In genomic region chrX:150508461-150509367, GRCh38 we compare ENCODE assay signal across 11 cellular contexts. TPM values are rescaled to one million over a fixed set of nuclear protein-coding genes. Genes with fewer than 3 reads are reported as not detected.
DNase-seq lines count a peak whose midpoint lies in the region; ATAC-seq, FAIRE-seq and TF ChIP-seq lines count a peak whose summit lies in the region.
"Had no signal": no experiment of that assay in that cellular context is flagged by ENCODE, and none has a peak within 500 bp of the region (broad histone marks: within the 10 kb centered on the region; RNA-seq: fewer than 3 reads in every experiment).

No MANE protein-coding gene starts in this region.

- no peak overlapping the region for H3K4me3 ChIP-seq in astrocyte (ENCODE audit: insufficient read depth, low read depth, low read length)

- no peak overlapping the region for H2AFZ ChIP-seq in astrocyte (ENCODE audit: low read depth, low read length)

- FAIRE-seq in astrocyte (lab: Jason Lieb, UNC) (peak; percentile 92), GM12892 (lab: Jason Lieb, UNC) (no peak)
- FAIRE-seq: RCC 7860 had no signal

- peaks cover 6% of the 10 kb centered on the region for H3K4me1 Mint-ChIP-seq in astrocyte (ENCODE audit: low read depth, unreplicated experiment)

- no peak overlapping the region for H3K4me2 ChIP-seq in astrocyte (ENCODE audit: low read length)

- peaks cover 33% of the 10 kb centered on the region for H3K4me1 ChIP-seq in astrocyte (ENCODE audit: insufficient read depth, low read length)

- no peak overlapping the region for H3K27ac Mint-ChIP-seq in astrocyte (ENCODE audit: unreplicated experiment)

- no peaks in the 10 kb centered on the region for H3K36me3 ChIP-seq in astrocyte (ENCODE audit: insufficient read depth, low read length)

- intact Hi-C loops in left ventricle myocardium superior (cut with micrococcal nuclease) (no loop called here), posterior vena cava (cut with DNase I) (no loop called here)

- no peaks in the 10 kb centered on the region for H4K20me1 ChIP-seq in astrocyte (ENCODE audit: insufficient read depth, low read length)

- H3K9ac ChIP-seq in astrocyte (ENCODE audit: low read length): no peak overlapping the region

- no peaks in the 10 kb centered on the region for H3K36me3 Mint-ChIP-seq in astrocyte (ENCODE audit: low read depth, unreplicated experiment)
- H3K36me3 Mint-ChIP-seq: CD14-positive monocyte had no signal

- H3K4me3 Mint-ChIP-seq in astrocyte (ENCODE audit: unreplicated experiment): no peak overlapping the region
- H3K4me3 Mint-ChIP-seq: neural crest cell had no signal

- H3K79me2 ChIP-seq in astrocyte (ENCODE audit: insufficient read depth, low read length): no peaks in the 10 kb centered on the region

- H3K27me3 Mint-ChIP-seq in astrocyte (ENCODE audit: low read depth, unreplicated experiment): no peaks in the 10 kb centered on the region

- TF ChIP-seq POLR2A in GM12892 (IDR thresholded peaks at IDR 0.05; ENCODE audit: low read depth, low read length): no peak

- ATAC-seq in left ventricle myocardium superior: peak; percentile 91
- ATAC-seq in GM18502 (IDR thresholded peaks at IDR 0.05; ENCODE audit: poor library complexity, unreplicated experiment): no peak
- ATAC-seq in HG03095 (IDR thresholded peaks at IDR 0.05; ENCODE audit: unreplicated experiment): no peak
- ATAC-seq in HG02798 (IDR thresholded peaks at IDR 0.05; ENCODE audit: poor library complexity, unreplicated experiment): no peak

- no peaks in the 10 kb centered on the region for H3K27me3 ChIP-seq in astrocyte (ENCODE audit: insufficient read depth, low read length)

- peak in 12 of 14 donors; percentile 12 to 81 (median 56) for DNase-seq in C1 segment of cervical spinal cord (lab: John Stamatoyannopoulos, UW)
- DNase-seq in astrocyte (ENCODE audit: low read depth): no peak
- peak; percentile 78 for DNase-seq in left ventricle myocardium superior
- peak; percentile 87 for DNase-seq in posterior vena cava (ENCODE audit: low spot score)
- no peak for DNase-seq in GM12892 (ENCODE audit: insufficient read length)

- no peaks in the 10 kb centered on the region for H3K9me3 ChIP-seq in astrocyte (ENCODE audit: insufficient read depth, low read depth, low read length)

- no peak for TF ChIP-seq CTCF in astrocyte (IDR thresholded peaks at IDR 0.05; ENCODE audit: insufficient read depth, low read depth, low read length)

- no peaks in the 10 kb centered on the region for H3K9me3 Mint-ChIP-seq in astrocyte (ENCODE audit: unreplicated experiment)
- H3K9me3 Mint-ChIP-seq: CD14-positive monocyte, neural crest cell had no signal

- H3K27ac ChIP-seq in astrocyte (ENCODE audit: low read depth, low read length): no peak overlapping the region

RNA-seq across cellular contexts. Expression of gene MTM1, which starts 59.7 kb away (rescaled TPM):
- total RNA-seq in astrocyte (10.7 and 11.0 TPM in 2 replicates), left ventricle myocardium superior (14.6 TPM), posterior vena cava (10 to 100 TPM; 14.7 to 16.6 TPM)
- 4.6 TPM for polyA plus RNA-seq in GM12892 (2012; ENCODE audit: missing spikeins)

Comparison
In these comparisons a context has a peak if more than half of its experiments do, and no peak if none do; other contexts are left out.
1. DNase-seq: peak in C1 segment of cervical spinal cord (12 of 14), left ventricle myocardium superior (single experiment) and posterior vena cava (single experiment); none in astrocyte (single experiment) and GM12892 (single experiment).